ENCODE assay signal across 20 cellular contexts in the genomic region with DNA sequence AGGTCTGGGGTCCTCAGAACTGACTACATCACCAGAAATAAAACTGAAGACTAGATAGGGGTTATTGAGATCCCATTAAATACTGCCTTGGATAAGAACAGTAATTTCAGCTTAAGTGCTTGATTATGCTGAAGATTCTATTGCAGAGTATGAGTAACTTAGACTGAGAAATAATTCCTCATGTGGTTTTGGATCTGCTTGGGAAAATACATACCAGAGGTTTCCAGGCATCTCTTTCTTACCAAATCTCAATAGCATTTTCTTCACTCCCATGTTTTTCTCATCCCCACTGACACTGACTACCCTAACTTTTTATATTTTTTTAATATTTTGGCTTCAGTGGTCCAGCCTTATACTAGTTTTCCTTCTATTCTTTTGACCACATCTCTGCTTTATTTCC.
DNase-seq lines count a peak whose midpoint lies in the region; ATAC-seq and TF ChIP-seq lines count a peak whose summit lies in the region.
"Had no signal": no experiment of that assay in that cellular context is flagged by ENCODE, and none has a peak within 500 bp of the region (broad histone marks: within the 10 kb centered on the region; RNA-seq: fewer than 3 reads in every experiment).

No MANE protein-coding gene starts in this region.

- no peaks in the 10 kb centered on the region for H3K4me1 ChIP-seq in neural progenitor cell
- H3K4me1 ChIP-seq: colonic mucosa, SJSA1 had no signal

- peaks cover 0 to 3% of the 10 kb centered on the region in 2 donors for H3K27me3 Mint-ChIP-seq in natural killer cell treated with Interleukin-12 subunit alpha and Interleukin-12 subunit beta and Interleukin-15 and Interleukin-18, amount 100 ng/mL, for 72 hours
- H3K27me3 Mint-ChIP-seq in natural killer cell (ENCODE audit: low read depth in 2 of 2) = no peaks in the 10 kb centered on the region
- H3K27me3 Mint-ChIP-seq in stimulated activated naive CD8-positive, alpha-beta T cell treated with anti-CD3 and anti-CD28 coated beads, Interleukin-15, amount 100 ng/mL, for 72 hours = no peaks in the 10 kb centered on the region
- H3K27me3 Mint-ChIP-seq in neural progenitor cell (ENCODE audit: insufficient read depth, low read depth) = no peaks in the 10 kb centered on the region

- no peak overlapping the region for H3K4me2 ChIP-seq in neural progenitor cell
- H3K4me2 ChIP-seq: PC-9 had no signal

- intact Hi-C loops in natural killer cell (cut with micrococcal nuclease) = no loop called here

- H3K9me3 ChIP-seq in neural progenitor cell (ENCODE audit: low read depth) = peaks cover 2% of the 10 kb centered on the region
- H3K9me3 ChIP-seq: colonic mucosa, ovary, SJSA1 had no signal

- H3K27me3 ChIP-seq in neural progenitor cell = no peaks in the 10 kb centered on the region
- H3K27me3 ChIP-seq: ovary, SJSA1 had no signal

- H3K79me2 ChIP-seq in neural progenitor cell (ENCODE audit: low read depth) = no peaks in the 10 kb centered on the region

- no peak for ATAC-seq in natural killer cell treated with Interleukin-12 subunit alpha and Interleukin-12 subunit beta and Interleukin-15 and Interleukin-18, amount 100 ng/mL, for 72 hours
- ATAC-seq in natural killer cell (no peak), HG03159 (IDR thresholded peaks at IDR 0.05; ENCODE audit: unreplicated experiment) (peak; percentile 2), HG02970 (IDR thresholded peaks at IDR 0.05; ENCODE audit: low FRiP score, unreplicated experiment) (no peak)
- ATAC-seq in stimulated activated naive CD8-positive, alpha-beta T cell treated with anti-CD3 and anti-CD28 coated beads, Interleukin-15, amount 100 ng/mL, for 72 hours = peak; percentile 17
- ATAC-seq: sciatic nerve had no signal

- H3K4me3 Mint-ChIP-seq in natural killer cell treated with Interleukin-12 subunit alpha and Interleukin-12 subunit beta and Interleukin-15 and Interleukin-18, amount 100 ng/mL, for 72 hours = peak overlapping the region; percentile 86
- H3K4me3 Mint-ChIP-seq in natural killer cell = no peak overlapping the region
- no peak overlapping the region for H3K4me3 Mint-ChIP-seq in stimulated activated naive CD8-positive, alpha-beta T cell treated with anti-CD3 and anti-CD28 coated beads, Interleukin-15, amount 100 ng/mL, for 72 hours
- no peak overlapping the region for H3K4me3 Mint-ChIP-seq in neural progenitor cell

- H3K27ac ChIP-seq in neural progenitor cell = no peak overlapping the region
- H3K27ac ChIP-seq: colonic mucosa, ovary, PC-9, SJSA1 had no signal

- peaks cover 38 to 54% of the 10 kb centered on the region in 2 donors for H3K4me1 Mint-ChIP-seq in natural killer cell treated with Interleukin-12 subunit alpha and Interleukin-12 subunit beta and Interleukin-15 and Interleukin-18, amount 100 ng/mL, for 72 hours (ENCODE audit: low read depth in 2 of 2)
- H3K4me1 Mint-ChIP-seq in natural killer cell (peaks cover 33% of the 10 kb centered on the region in 2 donors), neural progenitor cell (peaks cover 4% of the 10 kb centered on the region)
- peaks cover 68% of the 10 kb centered on the region for H3K4me1 Mint-ChIP-seq in stimulated activated naive CD8-positive, alpha-beta T cell treated with anti-CD3 and anti-CD28 coated beads, Interleukin-15, amount 100 ng/mL, for 72 hours

- H3F3A ChIP-seq in neural progenitor cell (ENCODE audit: low read depth) = no peaks in the 10 kb centered on the region

- no peak for DNase-seq in natural killer cell treated with Interleukin-12 subunit alpha and Interleukin-12 subunit beta and Interleukin-15 and Interleukin-18, amount 100 ng/mL, for 72 hours (ENCODE audit: low spot score)
- DNase-seq in natural killer cell (no peak), amniotic epithelial cell (ENCODE audit: low read depth) (peak; percentile 26), NCI-H2081 (lab: John Stamatoyannopoulos, UW) (no peak), neural progenitor cell (ENCODE audit: low spot score) (no peak)
- DNase-seq in stimulated activated naive CD8-positive, alpha-beta T cell treated with anti-CD3 and anti-CD28 coated beads, Interleukin-15, amount 100 ng/mL, for 72 hours = no peak
- DNase-seq: ACHN, anterior cingulate cortex, colonic mucosa, Karpas-422, NCI-H1092 treated with DMSO at 0.1 percent for 48 hours, NCI-H2107, NCI-H526, ovary, PC-9, T1000 had no signal

- H3K9ac ChIP-seq in neural progenitor cell = no peak overlapping the region

- H3K36me3 ChIP-seq in neural progenitor cell = no peaks in the 10 kb centered on the region
- H3K36me3 ChIP-seq: colonic mucosa, ovary, SJSA1 had no signal

- no peak overlapping the region for H3K4me3 ChIP-seq in neural progenitor cell
- H3K4me3 ChIP-seq: colonic mucosa, ovary, PC-9, SJSA1 had no signal

- H3K36me3 Mint-ChIP-seq in natural killer cell treated with Interleukin-12 subunit alpha and Interleukin-12 subunit beta and Interleukin-15 and Interleukin-18, amount 100 ng/mL, for 72 hours = no peaks in the 10 kb centered on the region
- no peaks in the 10 kb centered on the region for H3K36me3 Mint-ChIP-seq in natural killer cell
- H3K36me3 Mint-ChIP-seq in neural progenitor cell = peaks cover under 1% of the 10 kb centered on the region

- no peaks in the 10 kb centered on the region for H4K20me1 ChIP-seq in neural progenitor cell (ENCODE audit: low read depth)

- no peak overlapping the region for H2AFZ ChIP-seq in neural progenitor cell (replicated peaks)

- no peak for TF ChIP-seq CTCF in natural killer cell (IDR thresholded peaks at IDR 0.05)
- TF ChIP-seq CTCF in neural progenitor cell (IDR thresholded peaks at IDR 0.05) = no peak

- H3K27ac Mint-ChIP-seq in natural killer cell treated with Interleukin-12 subunit alpha and Interleukin-12 subunit beta and Interleukin-15 and Interleukin-18, amount 100 ng/mL, for 72 hours = peak overlapping the region; percentile 90 to 95
- H3K27ac Mint-ChIP-seq in natural killer cell (no peak overlapping the region), neural progenitor cell (no peak overlapping the region)
- H3K27ac Mint-ChIP-seq in stimulated activated naive CD8-positive, alpha-beta T cell treated with anti-CD3 and anti-CD28 coated beads, Interleukin-15, amount 100 ng/mL, for 72 hours = peak overlapping the region in 1 of 2 donors; percentile 52

- no peaks in the 10 kb centered on the region for H3K9me3 Mint-ChIP-seq in natural killer cell treated with Interleukin-12 subunit alpha and Interleukin-12 subunit beta and Interleukin-15 and Interleukin-18, amount 100 ng/mL, for 72 hours
- H3K9me3 Mint-ChIP-seq in natural killer cell = peaks cover 0 to 2% of the 10 kb centered on the region in 2 donors
- no peaks in the 10 kb centered on the region for H3K9me3 Mint-ChIP-seq in stimulated activated naive CD8-positive, alpha-beta T cell treated with anti-CD3 and anti-CD28 coated beads, Interleukin-15, amount 100 ng/mL, for 72 hours
- H3K9me3 Mint-ChIP-seq in neural progenitor cell = peaks cover 1% of the 10 kb centered on the region

Comparison
In these comparisons a context has a peak if more than half of its experiments do, and no peak if none do; other contexts are left out.
1. H3K27ac Mint-ChIP-seq: peak in natural killer cell treated with Interleukin-12 subunit alpha and Interleukin-12 subunit beta and Interleukin-15 and Interleukin-18, amount 100 ng/mL, for 72 hours (2 of 2); none in natural killer cell (0 of 2) and neural progenitor cell (single experiment).
2. ATAC-seq: peak in HG03159 (single experiment) and stimulated activated naive CD8-positive, alpha-beta T cell treated with anti-CD3 and anti-CD28 coated beads, Interleukin-15, amount 100 ng/mL, for 72 hours (single experiment); none in natural killer cell treated with Interleukin-12 subunit alpha and Interleukin-12 subunit beta and Interleukin-15 and Interleukin-18, amount 100 ng/mL, for 72 hours (0 of 2), natural killer cell (0 of 3) and HG02970 (single experiment).